In genomic region chr6:155472886-155473285, GRCh38 we compare ENCODE assay signal across 21 cellular contexts. TPM values are rescaled to one million over a fixed set of nuclear protein-coding genes. Genes with fewer than 3 reads are reported as not detected.
A peak's percentile ranks its signal among the peaks of the same experiment; 100 is the strongest.
DNase-seq lines count a peak whose midpoint lies in the region; ATAC-seq, FAIRE-seq and TF ChIP-seq lines count a peak whose summit lies in the region.
"Had no signal": no experiment of that assay in that cellular context is flagged by ENCODE, and none has a peak within 500 bp of the region (broad histone marks: within the 10 kb centered on the region; RNA-seq: fewer than 3 reads in every experiment).

No MANE protein-coding gene starts in this region.

- ATAC-seq in omental fat pad (ENCODE audit: low FRiP score), result no peak
- ATAC-seq: GM23338, SK-N-SH treated with all-trans-retinoic acid at 6 μM for 48 hours had no signal

- FAIRE-seq in astrocyte (lab: Jason Lieb, UNC), result no peak

- no peaks in the 10 kb centered on the region for H3K36me3 ChIP-seq in astrocyte (ENCODE audit: insufficient read depth, low read length)

- H3K27ac ChIP-seq in astrocyte (ENCODE audit: low read depth, low read length) (no peak overlapping the region), RWPE1 (no peak overlapping the region)
- H3K27ac ChIP-seq: HL-60 had no signal

- no peaks in the 10 kb centered on the region for H4K20me1 ChIP-seq in astrocyte (ENCODE audit: insufficient read depth, low read length)

- H3K36me3 Mint-ChIP-seq in astrocyte (ENCODE audit: low read depth, unreplicated experiment), result no peaks in the 10 kb centered on the region

- peaks cover 21% of the 10 kb centered on the region for H3K9me3 Mint-ChIP-seq in astrocyte (ENCODE audit: unreplicated experiment)

- H3K27ac Mint-ChIP-seq in astrocyte (ENCODE audit: unreplicated experiment), result no peak overlapping the region
- H3K27ac Mint-ChIP-seq: GM23338 had no signal

- H2AFZ ChIP-seq in astrocyte (ENCODE audit: low read depth, low read length), result no peak overlapping the region
- H2AFZ ChIP-seq: GM23338 had no signal

- no peak overlapping the region for H3K4me3 Mint-ChIP-seq in astrocyte (ENCODE audit: unreplicated experiment)
- H3K4me3 Mint-ChIP-seq: GM23338 had no signal

- POLR2A ChIA-PET in RWPE1 (lab: Yijun Ruan, JAX; ENCODE audit: low non-redundant PET), result no interaction called here

- H3K4me3 ChIP-seq in astrocyte (ENCODE audit: insufficient read depth, low read depth, low read length), result no peak overlapping the region
- no peak overlapping the region for H3K4me3 ChIP-seq in fibroblast of villous mesenchyme (ENCODE audit: low read depth, low read length)
- H3K4me3 ChIP-seq: GM23338 had no signal

- H3K27me3 Mint-ChIP-seq in astrocyte (ENCODE audit: low read depth, unreplicated experiment), result no peaks in the 10 kb centered on the region

- CTCF ChIA-PET in RWPE1 (lab: Yijun Ruan, JAX), result interaction anchor here (0.6 kb wide), 1 partner anchor 544 kb away, joined by 5 read pairs; no protein-coding TSS in a partner anchor

- no peaks in the 10 kb centered on the region for H3K79me2 ChIP-seq in astrocyte (ENCODE audit: insufficient read depth, low read length)

- TF ChIP-seq CTCF in AG09319 (IDR thresholded peaks at IDR 0.05; ENCODE audit: low read depth, low read length) (no peak), astrocyte (IDR thresholded peaks at IDR 0.05; ENCODE audit: insufficient read depth, low read depth, low read length) (no peak), fibroblast of villous mesenchyme (IDR thresholded peaks at IDR 0.05; ENCODE audit: insufficient read depth, low read depth, low read length) (no peak), omental fat pad (IDR thresholded peaks at IDR 0.05) (no peak), RWPE1 (conservative IDR thresholded peaks at IDR 0.05; ENCODE audit: low read depth) (no peak)

- H3K4me1 Mint-ChIP-seq in astrocyte (ENCODE audit: low read depth, unreplicated experiment), result no peaks in the 10 kb centered on the region
- H3K4me1 Mint-ChIP-seq: GM23338 had no signal

- H3K4me2 ChIP-seq in astrocyte (ENCODE audit: low read length), result no peak overlapping the region
- H3K4me2 ChIP-seq: GM23338 had no signal

- peaks cover 9% of the 10 kb centered on the region for H3K9me3 ChIP-seq in astrocyte (ENCODE audit: insufficient read depth, low read depth, low read length)

- H3K9ac ChIP-seq in astrocyte (ENCODE audit: low read length), result no peak overlapping the region

- no peaks in the 10 kb centered on the region for H3K4me1 ChIP-seq in astrocyte (ENCODE audit: insufficient read depth, low read length)

- peak; percentile 25 for DNase-seq in AG09319 (ENCODE audit: extremely low read depth, low read depth)
- DNase-seq in H4 (ENCODE audit: low spot score), result peak; percentile 65
- peak; percentile 70 for DNase-seq in astrocyte (ENCODE audit: low read depth)
- DNase-seq in fibroblast of villous mesenchyme (ENCODE audit: low read depth), result peak; percentile 67
- no peak for DNase-seq in omental fat pad (ENCODE audit: low spot score)
- DNase-seq in RWPE1 (ENCODE audit: low spot score), result no peak
- DNase-seq in kidney glomerular epithelial cell (lab: John Stamatoyannopoulos, UW), result no peak
- DNase-seq in NCI-H1092 (lab: John Stamatoyannopoulos, UW), result no peak
- DNase-seq: C1 segment of cervical spinal cord, DMS153, KBM-7, NCI-H1105, NCI-H1694 treated with DMSO at 0.1 percent for 48 hours, NCI-H774, Right ventricle myocardium superior had no signal

- H3K27me3 ChIP-seq in astrocyte (ENCODE audit: insufficient read depth, low read length), result no peaks in the 10 kb centered on the region

RNA-seq across cellular contexts. Expression of gene NOX3, which starts 17.2 kb away (rescaled TPM):
- total RNA-seq in H4 (2014; rRNA removed; shearing (Covaris generic)), result not detected in 2 replicates
- total RNA-seq in astrocyte (0.30 TPM in 1 of 2 replicates, not detected in the other), fibroblast of villous mesenchyme (not detected in 2 replicates), omental fat pad (not detected)
- total RNA-seq: A673, GM23338, MCF 10A, NCI-H460, Right ventricle myocardium superior had no signal

Comparison
In these comparisons a context has a peak if more than half of its experiments do, and no peak if none do; other contexts are left out.
1. DNase-seq: peak in AG09319 (single experiment), H4 (single experiment), astrocyte (single experiment) and fibroblast of villous mesenchyme (single experiment); none in omental fat pad (single experiment), RWPE1 (single experiment), kidney glomerular epithelial cell (single experiment) and NCI-H1092 (single experiment).